ENCODE assay signal across 25 cellular contexts in genomic region chr4:157832596-157832995, GRCh38.
"Had no signal": no experiment of that assay in that cellular context is flagged by ENCODE, and none has a peak within 500 bp of the region (broad histone marks: within the 10 kb centered on the region; RNA-seq: fewer than 3 reads in every experiment).

No MANE protein-coding gene starts in this region.

- H3K27ac Mint-ChIP-seq: activated CD4-positive, alpha-beta T cell treated with anti-CD3 and anti-CD28 coated beads, Interleukin-2, amount 10 ng/mL, durations not matched to agents 7 days and 5 days; activated CD8-positive, alpha-beta T cell treated with anti-CD3 and anti-CD28 coated beads for 36 hours; activated naive CD4-positive, alpha-beta T cell treated with anti-CD3 and anti-CD28 coated beads, Interleukin-2, amount 50 U/mL, for 24 hours; T-cell had no signal

- H3K4me1 Mint-ChIP-seq: activated CD4-positive, alpha-beta T cell treated with anti-CD3 and anti-CD28 coated beads, Interleukin-2, amount 10 ng/mL, durations not matched to agents 7 days and 5 days; activated naive CD4-positive, alpha-beta T cell treated with anti-CD3 and anti-CD28 coated beads, Interleukin-2, amount 50 U/mL, for 24 hours; T-cell had no signal

- H3K36me3 Mint-ChIP-seq: activated naive CD4-positive, alpha-beta T cell treated with anti-CD3 and anti-CD28 coated beads, Interleukin-2, amount 50 U/mL, for 24 hours; T-cell had no signal

- ATAC-seq: activated CD8-positive, alpha-beta T cell treated with anti-CD3 and anti-CD28 coated beads for 36 hours; Panc1; Right ventricle myocardium inferior; T-cell had no signal

- H3K4me3 Mint-ChIP-seq: activated CD4-positive, alpha-beta T cell treated with anti-CD3 and anti-CD28 coated beads, Interleukin-2, amount 10 ng/mL, durations not matched to agents 7 days and 5 days; activated CD8-positive, alpha-beta T cell treated with anti-CD3 and anti-CD28 coated beads for 36 hours; activated naive CD4-positive, alpha-beta T cell treated with anti-CD3 and anti-CD28 coated beads, Interleukin-2, amount 50 U/mL, for 24 hours; T-cell had no signal

- H3K27me3 Mint-ChIP-seq: activated CD4-positive, alpha-beta T cell treated with anti-CD3 and anti-CD28 coated beads, Interleukin-2, amount 10 ng/mL, durations not matched to agents 7 days and 5 days; activated CD8-positive, alpha-beta T cell treated with anti-CD3 and anti-CD28 coated beads for 36 hours; activated naive CD4-positive, alpha-beta T cell treated with anti-CD3 and anti-CD28 coated beads, Interleukin-2, amount 50 U/mL, for 24 hours; T-cell had no signal

- H3K4me3 ChIP-seq: cardiac muscle cell, SK-N-MC had no signal

- H3K27ac ChIP-seq: cardiac muscle cell, SK-N-MC had no signal

- H3K27me3 ChIP-seq: cardiac muscle cell had no signal

- H3K36me3 ChIP-seq: cardiac muscle cell had no signal

- DNase-seq: activated CD4-positive, alpha-beta T cell treated with anti-CD3 and anti-CD28 coated beads, Interleukin-2, amount 10 ng/mL, durations not matched to agents 7 days and 5 days; activated CD4-positive, CD25-positive, alpha-beta regulatory T cell; activated CD8-positive, alpha-beta memory T cell treated with anti-CD3 and anti-CD28 coated beads, Interleukin-2, amount 50 U/mL, for 4 hours; activated CD8-positive, alpha-beta T cell treated with anti-CD3 and anti-CD28 coated beads for 36 hours; activated T-cell treated with anti-CD3 and anti-CD28 coated beads, Interleukin-2, amount 50 U/mL, for 1 hour; aorta; KG1; NCI-H1092; NCI-H1694 treated with DMSO at 0.1 percent for 48 hours; NCI-H2029 treated with DMSO at 0.1 percent for 48 hours; NCI-H2227 treated with DMSO at 0.1 percent for 48 hours; NCI-H446 treated with DMSO at 0.1 percent for 48 hours; NCI-H524 treated with DMSO at 0.1 percent for 48 hours; NCI-H774; NK-92 treated with Interleukin-12 subunit alpha and Interleukin-12 subunit beta, amount 100 ng/mL, for 24 hours; OCI-M1; RPMI8226; T-cell; T-helper 2 cell; T1000 had no signal
